34 cellular contexts compared by ENCODE assay signal in the genomic region with DNA sequence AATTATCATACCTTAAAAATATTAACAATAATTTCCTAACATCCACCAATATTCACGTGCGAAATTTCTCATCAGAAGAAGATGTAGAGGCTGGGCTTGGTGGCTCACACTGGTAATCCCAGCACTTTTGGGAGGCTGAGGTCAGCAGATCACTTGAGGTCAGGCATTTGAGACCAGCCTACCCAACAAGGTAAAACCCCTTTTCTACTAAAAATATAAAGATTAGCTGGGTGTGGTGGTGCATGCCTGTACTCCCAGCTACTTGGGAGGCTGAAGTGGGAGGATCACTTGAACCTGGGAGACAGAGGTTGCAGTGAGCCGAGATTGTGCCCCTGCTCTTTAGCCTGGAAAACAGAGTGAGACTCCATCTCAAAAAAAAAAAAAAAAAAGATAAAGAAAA. TPM values are rescaled to one million over a fixed set of nuclear protein-coding genes. Genes with fewer than 3 reads are reported as not detected.
"Had no signal": no experiment of that assay in that cellular context is flagged by ENCODE, and none has a peak within 500 bp of the region (broad histone marks: within the 10 kb centered on the region; RNA-seq: fewer than 3 reads in every experiment).

No MANE protein-coding gene starts in this region.

- H3K4me3 Mint-ChIP-seq: activated B cell treated with CpG ODN at 0.5 μM for 24 hours; activated CD4-positive, alpha-beta memory T cell treated with anti-CD3 and anti-CD28 coated beads for 36 hours; activated CD4-positive, alpha-beta T cell treated with anti-CD3 and anti-CD28 coated beads, Interleukin-2, amount 10 ng/mL, durations not matched to agents 24 days and 14 days; activated CD8-positive, alpha-beta memory T cell treated with anti-CD3 and anti-CD28 coated beads, Interleukin-2, amount 10 ng/mL, durations not matched to agents 7 days and 5 days; activated CD8-positive, alpha-beta T cell treated with anti-CD3 and anti-CD28 coated beads, Interleukin-2, amount 10 ng/mL, durations not matched to agents 7 days and 5 days; activated naive CD4-positive, alpha-beta T cell treated with anti-CD3 and anti-CD28 coated beads for 36 hours; activated naive CD4-positive, alpha-beta T cell treated with anti-CD3 and anti-CD28 coated beads, Interleukin-2, amount 50 U/mL, for 24 hours; activated naive CD8-positive, alpha-beta T cell treated with anti-CD3 and anti-CD28 coated beads for 36 hours; activated naive CD8-positive, alpha-beta T cell treated with anti-CD3 and anti-CD28 coated beads, Interleukin-2, amount 50 U/mL, for 24 hours; activated T-helper 1 cell treated with anti-CD3 and anti-CD28 coated beads, Interleukin-12 subunit alpha, Interleukin-12 subunit beta, Interleukin-2, Interleukin-4 antibody, amounts not matched to agents 30 ng/mL and 10 ng/mL and 1 ng/mL, durations not matched to agents 14 hours and 24 hours and 36 hours; T-helper 17 cell; T-helper 2 cell treated with Interferon-gamma antibody and Interleukin-4, amounts not matched to agents 5 μg/mL and 100 μg/mL, for 36 hours had no signal

- H3K4me3 ChIP-seq: adrenal gland, body of pancreas, colonic mucosa, esophagus squamous epithelium, gastroesophageal sphincter had no signal

- H3K36me3 ChIP-seq: adrenal gland, colonic mucosa, esophagus squamous epithelium, gastroesophageal sphincter, WERI-Rb-1 had no signal

- H3K27ac ChIP-seq: adrenal gland, esophagus squamous epithelium, gastroesophageal sphincter, WERI-Rb-1 had no signal

- H3K27ac Mint-ChIP-seq: activated B cell treated with CpG ODN at 0.5 μM for 24 hours; activated CD4-positive, alpha-beta memory T cell treated with anti-CD3 and anti-CD28 coated beads for 36 hours; activated CD4-positive, alpha-beta T cell treated with anti-CD3 and anti-CD28 coated beads, Interleukin-2, amount 10 ng/mL, durations not matched to agents 24 days and 14 days; activated CD8-positive, alpha-beta memory T cell treated with anti-CD3 and anti-CD28 coated beads, Interleukin-2, amount 10 ng/mL, durations not matched to agents 7 days and 5 days; activated CD8-positive, alpha-beta T cell treated with anti-CD3 and anti-CD28 coated beads, Interleukin-2, amount 10 ng/mL, durations not matched to agents 7 days and 5 days; activated naive CD4-positive, alpha-beta T cell treated with anti-CD3 and anti-CD28 coated beads for 36 hours; activated naive CD4-positive, alpha-beta T cell treated with anti-CD3 and anti-CD28 coated beads, Interleukin-2, amount 50 U/mL, for 24 hours; activated naive CD8-positive, alpha-beta T cell treated with anti-CD3 and anti-CD28 coated beads for 36 hours; activated naive CD8-positive, alpha-beta T cell treated with anti-CD3 and anti-CD28 coated beads, Interleukin-2, amount 50 U/mL, for 24 hours; activated T-helper 1 cell treated with anti-CD3 and anti-CD28 coated beads, Interleukin-12 subunit alpha, Interleukin-12 subunit beta, Interleukin-2, Interleukin-4 antibody, amounts not matched to agents 30 ng/mL and 10 ng/mL and 1 ng/mL, durations not matched to agents 14 hours and 24 hours and 36 hours; activated T-helper 2 cell treated with anti-CD3 and anti-CD28 coated beads, Interferon-gamma antibody, Interleukin-2, Interleukin-4, amounts not matched to agents 10 μg/mL and 5 μg/mL and 100 μg/mL, durations not matched to agents 14 hours and 24 hours and 36 hours; T-helper 17 cell; T-helper 2 cell treated with Interferon-gamma antibody and Interleukin-4, amounts not matched to agents 5 μg/mL and 100 μg/mL, for 36 hours had no signal

- FAIRE-seq: endometrium, endothelial cell of umbilical vein had no signal

- H3K27me3 Mint-ChIP-seq: activated B cell treated with CpG ODN at 0.5 μM for 24 hours; activated CD4-positive, alpha-beta T cell treated with anti-CD3 and anti-CD28 coated beads, Interleukin-2, amount 10 ng/mL, durations not matched to agents 24 days and 14 days had no signal

- H3K27me3 ChIP-seq: adrenal gland, body of pancreas, colonic mucosa, esophagus squamous epithelium, gastroesophageal sphincter had no signal

- H3K9me3 Mint-ChIP-seq: activated B cell treated with CpG ODN at 0.5 μM for 24 hours; activated CD4-positive, alpha-beta memory T cell treated with anti-CD3 and anti-CD28 coated beads for 36 hours; activated CD4-positive, alpha-beta T cell treated with anti-CD3 and anti-CD28 coated beads, Interleukin-2, amount 10 ng/mL, durations not matched to agents 24 days and 14 days; activated naive CD4-positive, alpha-beta T cell treated with anti-CD3 and anti-CD28 coated beads for 36 hours; activated naive CD4-positive, alpha-beta T cell treated with anti-CD3 and anti-CD28 coated beads, Interleukin-2, amount 50 U/mL, for 24 hours; activated naive CD8-positive, alpha-beta T cell treated with anti-CD3 and anti-CD28 coated beads for 36 hours; activated naive CD8-positive, alpha-beta T cell treated with anti-CD3 and anti-CD28 coated beads, Interleukin-2, amount 50 U/mL, for 24 hours; activated T-helper 1 cell treated with anti-CD3 and anti-CD28 coated beads, Interleukin-12 subunit alpha, Interleukin-12 subunit beta, Interleukin-2, Interleukin-4 antibody, amounts not matched to agents 30 ng/mL and 10 ng/mL and 1 ng/mL, durations not matched to agents 14 hours and 24 hours and 36 hours; T-helper 2 cell treated with Interferon-gamma antibody and Interleukin-4, amounts not matched to agents 5 μg/mL and 100 μg/mL, for 36 hours had no signal

- H3K4me1 Mint-ChIP-seq: activated B cell treated with CpG ODN at 0.5 μM for 24 hours; activated CD4-positive, alpha-beta T cell treated with anti-CD3 and anti-CD28 coated beads, Interleukin-2, amount 10 ng/mL, durations not matched to agents 24 days and 14 days; activated CD8-positive, alpha-beta memory T cell treated with anti-CD3 and anti-CD28 coated beads, Interleukin-2, amount 10 ng/mL, durations not matched to agents 7 days and 5 days; activated naive CD4-positive, alpha-beta T cell treated with anti-CD3 and anti-CD28 coated beads, Interleukin-2, amount 50 U/mL, for 24 hours; activated naive CD8-positive, alpha-beta T cell treated with anti-CD3 and anti-CD28 coated beads for 36 hours; activated naive CD8-positive, alpha-beta T cell treated with anti-CD3 and anti-CD28 coated beads, Interleukin-2, amount 50 U/mL, for 24 hours; T-helper 17 cell had no signal

- H3K4me1 ChIP-seq: adrenal gland, colonic mucosa, gastroesophageal sphincter had no signal

- H3K36me3 Mint-ChIP-seq: activated CD4-positive, alpha-beta memory T cell treated with anti-CD3 and anti-CD28 coated beads for 36 hours; activated CD8-positive, alpha-beta memory T cell treated with anti-CD3 and anti-CD28 coated beads, Interleukin-2, amount 10 ng/mL, durations not matched to agents 7 days and 5 days; activated naive CD4-positive, alpha-beta T cell treated with anti-CD3 and anti-CD28 coated beads, Interleukin-2, amount 50 U/mL, for 24 hours; activated naive CD8-positive, alpha-beta T cell treated with anti-CD3 and anti-CD28 coated beads for 36 hours had no signal

- ATAC-seq: activated CD4-positive, CD25-positive, alpha-beta regulatory T cell treated with anti-CD3 and anti-CD28 coated beads, Interleukin-2, amount 50 U/mL, for 24 hours; activated CD8-positive, alpha-beta memory T cell treated with anti-CD3 and anti-CD28 coated beads, Interleukin-2, amount 10 ng/mL, durations not matched to agents 7 days and 5 days; activated CD8-positive, alpha-beta T cell treated with anti-CD3 and anti-CD28 coated beads, Interleukin-2, amount 10 ng/mL, durations not matched to agents 7 days and 5 days; activated naive CD8-positive, alpha-beta T cell treated with anti-CD3 and anti-CD28 coated beads, Interleukin-2, amount 50 U/mL, for 24 hours; body of pancreas; gastroesophageal sphincter; T-helper 17 cell had no signal

- DNase-seq: activated B cell treated with CpG ODN at 0.5 μM for 24 hours; activated CD4-positive, alpha-beta memory T cell treated with anti-CD3 and anti-CD28 coated beads for 36 hours; activated CD4-positive, alpha-beta T cell treated with anti-CD3 and anti-CD28 coated beads, Interleukin-2, amount 10 ng/mL, durations not matched to agents 24 days and 14 days; activated CD8-positive, alpha-beta memory T cell treated with anti-CD3 and anti-CD28 coated beads, Interleukin-2, amount 10 ng/mL, durations not matched to agents 7 days and 5 days; activated CD8-positive, alpha-beta memory T cell treated with anti-CD3 and anti-CD28 coated beads, Interleukin-2, amount 50 U/mL, for 4 hours; activated CD8-positive, alpha-beta T cell treated with anti-CD3 and anti-CD28 coated beads, Interleukin-2, amount 10 ng/mL, durations not matched to agents 7 days and 5 days; activated effector memory CD4-positive, alpha-beta T cell treated with anti-CD3 and anti-CD28 coated beads, Interleukin-2, amount 50 U/mL, for 16 hours; activated naive CD4-positive, alpha-beta T cell treated with anti-CD3 and anti-CD28 coated beads for 36 hours; activated naive CD8-positive, alpha-beta T cell treated with anti-CD3 and anti-CD28 coated beads for 36 hours; activated naive CD8-positive, alpha-beta T cell treated with anti-CD3 and anti-CD28 coated beads, Interleukin-2, amount 50 U/mL, for 24 hours; activated T-cell treated with anti-CD3 and anti-CD28 coated beads, Interleukin-2, amount 50 U/mL, for 1 hour; activated T-cell treated with anti-CD3 and anti-CD28 coated beads, Interleukin-2, amount 50 U/mL, for 48 hours; adrenal gland; amygdala; aorta; body of pancreas; central memory CD4-positive, alpha-beta T cell; cerebellar nuclear complex; colonic mucosa; effector CD8-positive, alpha-beta T cell; esophagus squamous epithelium; foreskin melanocyte; T-helper 1 cell; T-helper 17 cell; T1000; WERI-Rb-1 had no signal

- H3K9me3 ChIP-seq: adrenal gland, body of pancreas, colonic mucosa, esophagus squamous epithelium, gastroesophageal sphincter had no signal

RNA-seq across cellular contexts. Expression of gene JAG1, which starts 36.1 kb away (rescaled TPM):
- total RNA-seq: activated B cell treated with CpG ODN at 0.5 μM for 24 hours had no signal
